1 cellular context compared by ENCODE assay signal in genomic region chr2:12721571-12722444, GRCh38.
TF ChIP-seq lines count a peak whose summit lies in the region.

No MANE protein-coding gene starts in this region.

TF ChIP-seq in SK-N-SH treated with all-trans-retinoic acid at 6 μM for 48 hours, 23 proteins besides CTCF, POLR2A, EP300 and RAD21 (continued from another document):
- no peak for TF ChIP-seq TSHZ2 (CRISPR knock-in tag; IDR thresholded peaks at IDR 0.05)
- TF ChIP-seq ISL1 (CRISPR knock-in tag; IDR thresholded peaks at IDR 0.05), result 0 out of 2 replicates have a peak, but pooled peaks have one; percentile 15
- no peak for TF ChIP-seq ZC3H10 (CRISPR knock-in tag; IDR thresholded peaks at IDR 0.05)
- no peak for TF ChIP-seq CREB5 (CRISPR knock-in tag; IDR thresholded peaks at IDR 0.05; ENCODE audit: low read depth)
TF ChIP-seq in SK-N-SH treated with all-trans-retinoic acid at 6 μM for 48 hours: peak in this region for 1.
